13 cellular contexts compared by ENCODE assay signal in genomic region chr6:160042014-160042773, GRCh38.
DNase-seq lines count a peak whose midpoint lies in the region; ATAC-seq and TF ChIP-seq lines count a peak whose summit lies in the region.
"Had no signal": no experiment of that assay in that cellular context is flagged by ENCODE, and none has a peak within 500 bp of the region (broad histone marks: within the 10 kb centered on the region; RNA-seq: fewer than 3 reads in every experiment).

No MANE protein-coding gene starts in this region.

- H2BK20ac ChIP-seq in IMR-90 (ENCODE audit: low read depth, low read length), result no peak overlapping the region

- no peak overlapping the region for H4K91ac ChIP-seq in IMR-90 (ENCODE audit: insufficient read depth, low read depth, low read length)
- H4K91ac ChIP-seq in mesenchymal stem cell (ENCODE audit: low read length), result no peak overlapping the region

- peaks cover 3% of the 10 kb centered on the region for H3K79me2 ChIP-seq in ACC112 (ENCODE audit: control insufficient read depth, insufficient read depth, low read length, unreplicated experiment)

- H3K4ac ChIP-seq in IMR-90 (ENCODE audit: low read depth, low read length) (no peak overlapping the region), mesenchymal stem cell (ENCODE audit: low read depth in 1 of 2, low read length in 2 of 2) (no peak overlapping the region)

- H2AFZ ChIP-seq in ACC112 (ENCODE audit: low read length, unreplicated experiment), result no peak overlapping the region
- H2AFZ ChIP-seq in IMR-90 (replicated peaks; ENCODE audit: low read length, poor library complexity), result peak overlapping the region; percentile 11
- H2AFZ ChIP-seq in mesenchymal stem cell (ENCODE audit: low read depth, low read length), result no peak overlapping the region

- H3K18ac ChIP-seq in IMR-90 (ENCODE audit: low read depth, low read length) (no peak overlapping the region), mesenchymal stem cell (ENCODE audit: low read depth in 1 of 2, low read length in 2 of 2) (no peak overlapping the region)

- 0 out of 2 replicates have a peak, but pooled peaks cover 6% of the 10 kb centered on the region for H4K20me1 ChIP-seq in IMR-90 (ENCODE audit: insufficient read depth, low read length)

- H2BK5ac ChIP-seq in IMR-90 (ENCODE audit: low read depth, low read length, poor library complexity, severe bottlenecking) (no peak overlapping the region), mesenchymal stem cell (ENCODE audit: low read depth, low read length, poor library complexity, severe bottlenecking) (no peak overlapping the region)

- H3K4me2 ChIP-seq in IMR-90 (ENCODE audit: low read depth, low read length) (no peak overlapping the region), mesenchymal stem cell (ENCODE audit: low read length, poor library complexity, severe bottlenecking) (no peak overlapping the region)

- H2AK5ac ChIP-seq in IMR-90 (ENCODE audit: low read depth, low read length), result no peak overlapping the region
- no peak overlapping the region for H2AK5ac ChIP-seq in mesenchymal stem cell (ENCODE audit: low read length, severe bottlenecking)

- H4K5ac ChIP-seq in IMR-90 (ENCODE audit: low read depth, low read length), result no peak overlapping the region

- DNase-seq in IMR-90, result peak; percentile 49
- DNase-seq in cardiac fibroblast (ENCODE audit: low read depth in 2 of 2), result peak; percentile 38 to 78
- no peak for DNase-seq in mesenchymal stem cell
- no peak for DNase-seq in GM13977 (ENCODE audit: low spot score)
- DNase-seq: activated CD4-positive, alpha-beta T cell treated with anti-CD3 and anti-CD28 coated beads for 48 hours; SHP77; stimulated activated naive CD8-positive, alpha-beta T cell treated with anti-CD3 and anti-CD28 coated beads, Interleukin-15, amount 100 ng/mL, for 72 hours had no signal

- CTCF ChIA-PET in IMR-90 (lab: Yijun Ruan, JAX), result interaction anchor here (0.7 to 1.0 kb wide), 2 partner anchors 46 to 1063 kb away, joined by 3 read pairs; no protein-coding TSS in a partner anchor

- ATAC-seq in IMR-90 (ENCODE audit: low read depth) (peak; percentile 55), HG03565 (IDR thresholded peaks at IDR 0.05; ENCODE audit: unreplicated experiment) (no peak), GM18858 (IDR thresholded peaks at IDR 0.05; ENCODE audit: unreplicated experiment) (no peak), GM18870 (IDR thresholded peaks at IDR 0.05; ENCODE audit: unreplicated experiment) (no peak)
- ATAC-seq: GM12878; stimulated activated naive CD8-positive, alpha-beta T cell treated with anti-CD3 and anti-CD28 coated beads, Interleukin-15, amount 100 ng/mL, for 72 hours had no signal

- H3K79me1 ChIP-seq in IMR-90 (ENCODE audit: low read depth in 1 of 2, low read length in 2 of 2) (peaks cover 0 to 42% of the 10 kb centered on the region in 2 experiments; a peak in 3 of 4 replicates), mesenchymal stem cell (replicated peaks; ENCODE audit: low read length, poor library complexity, severe bottlenecking) (peaks cover 32% of the 10 kb centered on the region)

- H3K36me3 ChIP-seq in ACC112 (ENCODE audit: insufficient read depth, low read length) (peaks cover 43% of the 10 kb centered on the region), IMR-90 (ENCODE audit: control insufficient read depth, insufficient read depth, low read length) (peaks cover 52% of the 10 kb centered on the region), mesenchymal stem cell (ENCODE audit: control insufficient read depth in 1 of 2, insufficient read depth in 2 of 2, low read depth in 1 of 2, low read length in 2 of 2) (peaks cover 42 to 72% of the 10 kb centered on the region in 2 experiments)

- dilution Hi-C loops in IMR-90 (cut with HindIII; ENCODE audit: low sequenced_read_pairs, unreplicated experiment), result no loop called here

- POLR2A ChIA-PET in IMR-90 (lab: Charles Lee; ENCODE audit: unreplicated experiment), result no interaction called here

- BruUV-seq in IMR-90 (replicated peaks; lab: Mats Ljungman, UMichigan), result no TSS peak

- no peak overlapping the region for H2BK12ac ChIP-seq in mesenchymal stem cell (ENCODE audit: low read length in 2 of 2)

- H3K14ac ChIP-seq in IMR-90 (replicated peaks; ENCODE audit: low read depth, low read length) (no peak overlapping the region; the same call in 1 of the 2 replicates), mesenchymal stem cell (ENCODE audit: low read length in 2 of 2) (no peak overlapping the region)

- intact Hi-C loops in IMR-90 (cut with micrococcal nuclease), result no loop called here

- H3K4me1 ChIP-seq in ACC112 (ENCODE audit: control insufficient read depth, insufficient read depth, low read length, unreplicated experiment) (peaks cover 54% of the 10 kb centered on the region), IMR-90 (ENCODE audit: control insufficient read depth, insufficient read depth, low read length) (peaks cover 5% of the 10 kb centered on the region), mesenchymal stem cell (ENCODE audit: control insufficient read depth, insufficient read depth, low read depth, low read length) (peaks cover 14% of the 10 kb centered on the region)

- peak overlapping the region; percentile 97 for H3K27ac ChIP-seq in ACC112 (ENCODE audit: low read depth, low read length)
- no peak overlapping the region for H3K27ac ChIP-seq in IMR-90 (ENCODE audit: insufficient read depth, low read length)
- peak overlapping the region; percentile 38 for H3K27ac ChIP-seq in mesenchymal stem cell (ENCODE audit: low read length, poor library complexity, severe bottlenecking)
- H3K27ac ChIP-seq: cardiac muscle cell had no signal

- WGBS in IMR-90 (ENCODE audit: extremely low coverage in 2 of 2, insufficient read length in 1 of 2), 2 experiments, result 88% methylated on average over 6 of the region's 12 CpGs; no CpG with 5 or more reads in 1 of the 2 experiments
- 94% methylated on average over 12 of the region's 12 CpGs for WGBS in mesenchymal stem cell

- H3K9ac ChIP-seq in IMR-90 (ENCODE audit: low read depth, low read length) (no peak overlapping the region), mesenchymal stem cell (ENCODE audit: low read length) (peak overlapping the region; percentile 79)

- no peaks in the 10 kb centered on the region for H3K27me3 ChIP-seq in ACC112 (ENCODE audit: insufficient read depth, low read length)
- H3K27me3 ChIP-seq in IMR-90 (ENCODE audit: control insufficient read depth, insufficient read depth, low read length), result no peaks in the 10 kb centered on the region
- H3K27me3 ChIP-seq in mesenchymal stem cell (ENCODE audit: control insufficient read depth in 1 of 2, insufficient read depth in 1 of 2, low read length in 2 of 2), result no peaks in the 10 kb centered on the region
- H3K27me3 ChIP-seq: cardiac muscle cell had no signal

- H3K4me3 ChIP-seq in ACC112 (ENCODE audit: low read depth, low read length) (peak overlapping the region; percentile 58), IMR-90 (ENCODE audit: insufficient read depth, low read depth, low read length) (no peak overlapping the region), cardiac fibroblast (replicated peaks in 1 of 2; ENCODE audit: low read depth in 2 of 2, low read length in 2 of 2) (peak overlapping the region in 1 of 2 donors; percentile 11), mesenchymal stem cell (ENCODE audit: insufficient read depth in 1 of 2, low read depth in 1 of 2, low read length in 2 of 2) (peak overlapping the region in 1 of 2 experiments; percentile 66)
- H3K4me3 ChIP-seq: cardiac muscle cell, GM12878 had no signal

- TF ChIP-seq RAD21 in IMR-90 (IDR thresholded peaks at IDR 0.05; ENCODE audit: low read length), result no peak

- in situ Hi-C loops in IMR-90 (cut with MboI; ENCODE audit: low sequenced_read_pairs), result loop anchor here (10.0 kb wide), 1 partner anchor 177 kb away; no protein-coding TSS in a partner anchor
- in situ Hi-C loops in GM13977 (cut with MboI; ENCODE audit: low pct_unique_long_range_greater_than_20kb, low sequenced_read_pairs, unreplicated experiment), result no loop called here

- no peak for TF ChIP-seq CTCF in IMR-90 (conservative IDR thresholded peaks at IDR 0.05; ENCODE audit: low read depth, low read length)
- no peak for TF ChIP-seq CTCF in cardiac fibroblast (IDR thresholded peaks at IDR 0.05; ENCODE audit: low read depth, low read length)
- TF ChIP-seq CTCF in GM13977 (IDR thresholded peaks at IDR 0.05; ENCODE audit: extremely low read depth, insufficient read depth, missing control alignments), result no peak

- H3K56ac ChIP-seq in IMR-90 (ENCODE audit: extremely low read depth, insufficient read depth, low read length), result no peak overlapping the region

- no peak overlapping the region for H2BK15ac ChIP-seq in IMR-90 (ENCODE audit: low read depth, low read length)
- no peak overlapping the region for H2BK15ac ChIP-seq in mesenchymal stem cell (ENCODE audit: low read depth, poor library complexity, severe bottlenecking)

- H3K23ac ChIP-seq in IMR-90 (ENCODE audit: low read depth, low read length), result no peak overlapping the region
- H3K23ac ChIP-seq in mesenchymal stem cell (ENCODE audit: low read length in 2 of 2), result no peak overlapping the region

- peak overlapping the region; percentile 34 for H2AK9ac ChIP-seq in IMR-90 (replicated peaks; ENCODE audit: low read depth, low read length, poor library complexity)

- no peak overlapping the region for H4K8ac ChIP-seq in IMR-90 (ENCODE audit: low read depth in 2 of 2, low read length in 2 of 2)
- no peak overlapping the region for H4K8ac ChIP-seq in mesenchymal stem cell (ENCODE audit: low read length)

- H3K9me1 ChIP-seq in IMR-90 (ENCODE audit: insufficient read depth, low read length), result peaks cover 18% of the 10 kb centered on the region

- TF ChIP-seq POLR2A in IMR-90 (IDR thresholded peaks at IDR 0.05; ENCODE audit: low read depth, low read length), result no peak

- no peaks in the 10 kb centered on the region for H3K9me3 ChIP-seq in IMR-90 (ENCODE audit: control insufficient read depth, insufficient read depth, low read length)
- H3K9me3 ChIP-seq in mesenchymal stem cell (ENCODE audit: control insufficient read depth, low read length), result no peaks in the 10 kb centered on the region

- H2BK120ac ChIP-seq in IMR-90 (ENCODE audit: low read depth, low read length) (no peak overlapping the region), mesenchymal stem cell (ENCODE audit: low read depth, low read length) (no peak overlapping the region)

TF ChIP-seq in IMR-90, 13 proteins besides CTCF, POLR2A, EP300 and RAD21 (continues in another document):
- TF ChIP-seq, protein P1, sequence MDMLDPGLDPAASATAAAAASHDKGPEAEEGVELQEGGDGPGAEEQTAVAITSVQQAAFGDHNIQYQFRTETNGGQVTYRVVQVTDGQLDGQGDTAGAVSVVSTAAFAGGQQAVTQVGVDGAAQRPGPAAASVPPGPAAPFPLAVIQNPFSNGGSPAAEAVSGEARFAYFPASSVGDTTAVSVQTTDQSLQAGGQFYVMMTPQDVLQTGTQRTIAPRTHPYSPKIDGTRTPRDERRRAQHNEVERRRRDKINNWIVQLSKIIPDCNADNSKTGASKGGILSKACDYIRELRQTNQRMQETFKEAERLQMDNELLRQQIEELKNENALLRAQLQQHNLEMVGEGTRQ (IDR thresholded peaks at IDR 0.05; ENCODE audit: low read depth, low read length), result no peak
- TF ChIP-seq FOS (IDR thresholded peaks at IDR 0.05; ENCODE audit: low read depth, low read length), result no peak
- no peak for TF ChIP-seq NFE2L2 (IDR thresholded peaks at IDR 0.05; ENCODE audit: low read depth, low read length)
- no peak for TF ChIP-seq BHLHE40 (IDR thresholded peaks at IDR 0.05; ENCODE audit: low read depth, low read length)
- TF ChIP-seq CHD1 (IDR thresholded peaks at IDR 0.05; ENCODE audit: low read depth, low read length), result no peak

Comparison
In these comparisons a context has a peak if more than half of its experiments do, and no peak if none do; other contexts are left out.
1. DNase-seq: peak in IMR-90 (single experiment) and cardiac fibroblast (2 of 2); none in mesenchymal stem cell (single experiment) and GM13977 (single experiment).